In the genomic region with DNA sequence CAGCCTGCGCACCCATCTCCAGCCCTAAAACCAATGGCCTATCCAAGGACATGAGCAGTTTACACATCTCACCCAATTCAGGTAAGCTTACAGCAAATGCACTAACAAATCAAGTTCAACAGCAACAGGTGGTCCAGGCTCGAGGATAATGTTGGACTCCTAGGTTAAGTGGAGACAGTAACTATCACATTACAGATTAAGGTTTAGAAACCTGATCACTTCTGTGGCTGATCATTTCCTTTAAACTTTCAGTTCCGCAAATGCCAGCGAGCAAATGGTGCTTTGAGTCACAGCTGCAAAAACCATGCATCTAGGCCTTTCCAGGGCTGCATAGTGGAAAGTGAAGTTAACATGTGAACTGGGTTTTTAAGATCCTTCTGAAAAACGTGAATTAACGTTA, we compare ENCODE assay signal across 12 cellular contexts.
DNase-seq lines count a peak whose midpoint lies in the region; ATAC-seq and TF ChIP-seq lines count a peak whose summit lies in the region.
"Had no signal": no experiment of that assay in that cellular context is flagged by ENCODE, and none has a peak within 500 bp of the region (broad histone marks: within the 10 kb centered on the region; RNA-seq: fewer than 3 reads in every experiment).

No MANE protein-coding gene starts in this region.

- DNase-seq in myocyte (ENCODE audit: low read depth) (peak; percentile 51), GM10266 (ENCODE audit: extremely low spot score) (no peak), medulla oblongata (ENCODE audit: extremely low spot score) (no peak)
- no peak for DNase-seq in activated CD4-positive, alpha-beta T cell treated with anti-CD3 and anti-CD28 coated beads for 48 hours
- DNase-seq: adrenal gland, Calu3, hypothalamus, NCI-H2081 treated with DMSO at 0.1 percent for 48 hours, right cardiac atrium had no signal

- ATAC-seq in GM19035 (IDR thresholded peaks at IDR 0.05; ENCODE audit: unreplicated experiment) (peak; percentile 95), GM21723 (IDR thresholded peaks at IDR 0.05; ENCODE audit: unreplicated experiment) (peak; percentile 88), HG03442 (IDR thresholded peaks at IDR 0.05; ENCODE audit: unreplicated experiment) (peak; percentile 96)
- ATAC-seq: right cardiac atrium had no signal

- no peak for TF ChIP-seq CTCF in GM10266 (IDR thresholded peaks at IDR 0.05; ENCODE audit: control insufficient read depth, insufficient read depth, low read depth, missing control alignments)
